ENCODE assay signal across 8 cellular contexts in genomic region chr7:144738708-144739314, GRCh38.
DNase-seq lines count a peak whose midpoint lies in the region; FAIRE-seq and TF ChIP-seq lines count a peak whose summit lies in the region.

No MANE protein-coding gene starts in this region.

- H3K79me2 ChIP-seq in GM23248 (ENCODE audit: insufficient read depth) (no peaks in the 10 kb centered on the region), smooth muscle cell (ENCODE audit: low read depth) (no peaks in the 10 kb centered on the region)

- POLR2A ChIA-PET in AG04450 (lab: Yijun Ruan, JAX) = no interaction called here

- H3K9me3 Mint-ChIP-seq in activated T-cell treated with anti-CD3 and anti-CD28 coated beads, Interleukin-2, amount 50 U/mL, for 24 hours = no peaks in the 10 kb centered on the region

- H3K4me2 ChIP-seq in GM23248 (ENCODE audit: unreplicated experiment) = peak overlapping the region; percentile 57
- H3K4me2 ChIP-seq in smooth muscle cell = no peak overlapping the region

- H3K27me3 ChIP-seq in AG04450 (ENCODE audit: control insufficient read depth, insufficient read depth, low read length) (no peaks in the 10 kb centered on the region), GM23248 (replicated peaks; ENCODE audit: insufficient read depth) (no peaks in the 10 kb centered on the region), WERI-Rb-1 (ENCODE audit: insufficient read depth, low read depth, severe bottlenecking) (no peaks in the 10 kb centered on the region), smooth muscle cell (ENCODE audit: low read depth) (no peaks in the 10 kb centered on the region)

- H3K4me3 ChIP-seq in AG04450 (ENCODE audit: low read depth, low read length) (no peak overlapping the region), GM23248 (no peak overlapping the region), WERI-Rb-1 (ENCODE audit: low read depth, low read length) (no peak overlapping the region), smooth muscle cell (no peak overlapping the region)

- H3K27ac ChIP-seq in AG04450 (ENCODE audit: low read depth, low read length) (no peak overlapping the region), GM23248 (no peak overlapping the region), WERI-Rb-1 (no peak overlapping the region), smooth muscle cell (ENCODE audit: low read depth) (no peak overlapping the region)

- 3 to 4% methylated on average over 5 of the region's 5 CpGs for WGBS in GM23248 (ENCODE audit: low coverage in 1 of 2, low lambda C conversion rate in 2 of 2, missing lambda C conversion rate in 2 of 2), 2 experiments
- 65% methylated on average over 5 of the region's 5 CpGs for WGBS in smooth muscle cell (ENCODE audit: low lambda C conversion rate)

- TF ChIP-seq CTCF in AG04450 (IDR thresholded peaks at IDR 0.05; ENCODE audit: low read depth, low read length) (peak; percentile 49), WERI-Rb-1 (IDR thresholded peaks at IDR 0.05; ENCODE audit: low read depth, low read length) (peak; percentile 51), smooth muscle cell (IDR thresholded peaks at IDR 0.05; ENCODE audit: borderline replicate concordance, insufficient read depth, poor library complexity, severe bottlenecking) (peak; percentile 60)

- H3K4me1 ChIP-seq in GM23248 (ENCODE audit: insufficient read depth) (no peaks in the 10 kb centered on the region), smooth muscle cell (ENCODE audit: low read depth) (no peaks in the 10 kb centered on the region)

- H3K27me3 Mint-ChIP-seq in activated T-cell treated with anti-CD3 and anti-CD28 coated beads, Interleukin-2, amount 50 U/mL, for 24 hours = no peaks in the 10 kb centered on the region

- H3F3A ChIP-seq in GM23248 (ENCODE audit: insufficient read depth) = no peaks in the 10 kb centered on the region
- no peaks in the 10 kb centered on the region for H3F3A ChIP-seq in smooth muscle cell (ENCODE audit: low read depth)

- H3K36me3 Mint-ChIP-seq in activated T-cell treated with anti-CD3 and anti-CD28 coated beads, Interleukin-2, amount 50 U/mL, for 24 hours (ENCODE audit: low read depth) = no peaks in the 10 kb centered on the region

- H3K4me1 Mint-ChIP-seq in activated T-cell treated with anti-CD3 and anti-CD28 coated beads, Interleukin-2, amount 50 U/mL, for 24 hours (ENCODE audit: low read depth) = peaks cover 1% of the 10 kb centered on the region

- no peak overlapping the region for H2AFZ ChIP-seq in GM23248
- no peak overlapping the region for H2AFZ ChIP-seq in smooth muscle cell (ENCODE audit: low read depth)

- CTCF ChIA-PET in AG04450 (lab: Charles Lee) = no interaction called here

- H3K9ac ChIP-seq in GM23248 (no peak overlapping the region), smooth muscle cell (ENCODE audit: low read depth) (no peak overlapping the region)

- no peaks in the 10 kb centered on the region for H4K20me1 ChIP-seq in GM23248 (ENCODE audit: insufficient read depth)
- H4K20me1 ChIP-seq in smooth muscle cell (ENCODE audit: low read depth) = no peaks in the 10 kb centered on the region

- H3K36me3 ChIP-seq in GM23248 (ENCODE audit: low read depth) (no peaks in the 10 kb centered on the region), WERI-Rb-1 (no peaks in the 10 kb centered on the region), smooth muscle cell (ENCODE audit: low read depth) (no peaks in the 10 kb centered on the region)

- in situ Hi-C loops in GM23248 (cut with MboI) = no loop called here
- in situ Hi-C loops in KBM-7 (cut with MboI; ENCODE audit: low pct_unique_long_range_greater_than_20kb, low sequenced_read_pairs) = no loop called here

- no peaks in the 10 kb centered on the region for H3K9me2 ChIP-seq in GM23248 (ENCODE audit: insufficient read depth)

- no peak for DNase-seq in AG04450 (ENCODE audit: low read depth, low spot score)
- DNase-seq in GM23248 = peak; percentile 50
- peak; percentile 49 for DNase-seq in KBM-7
- DNase-seq in WERI-Rb-1 = peak; percentile 26
- peak; percentile 7 for DNase-seq in globus pallidus (ENCODE audit: low spot score)
- no peak for DNase-seq in smooth muscle cell (lab: John Stamatoyannopoulos, UW; ENCODE audit: unreplicated experiment)
- no peak for DNase-seq in activated T-cell treated with anti-CD3 and anti-CD28 coated beads, Interleukin-2, amount 50 U/mL, for 24 hours

- H3K27ac Mint-ChIP-seq in activated T-cell treated with anti-CD3 and anti-CD28 coated beads, Interleukin-2, amount 50 U/mL, for 24 hours = no peak overlapping the region

- H3K9me3 ChIP-seq in AG04450 (ENCODE audit: control insufficient read depth, insufficient read depth, low read length) (peaks cover 3% of the 10 kb centered on the region), GM23248 (ENCODE audit: low read depth) (no peaks in the 10 kb centered on the region), WERI-Rb-1 (ENCODE audit: severe bottlenecking) (no peaks in the 10 kb centered on the region), smooth muscle cell (replicated peaks; ENCODE audit: low read depth) (no peaks in the 10 kb centered on the region)

- H3K4me3 Mint-ChIP-seq in activated T-cell treated with anti-CD3 and anti-CD28 coated beads, Interleukin-2, amount 50 U/mL, for 24 hours = no peak overlapping the region

- FAIRE-seq in G401.6 (lab: Jason Lieb, UNC) = peak; percentile 8

Comparison
In these comparisons a context has a peak if more than half of its experiments do, and no peak if none do; other contexts are left out.
1. DNase-seq: peak in GM23248 (single experiment), KBM-7 (single experiment), WERI-Rb-1 (single experiment) and globus pallidus (single experiment); none in AG04450 (single experiment), smooth muscle cell (single experiment) and activated T-cell treated with anti-CD3 and anti-CD28 coated beads, Interleukin-2, amount 50 U/mL, for 24 hours (single experiment).
2. Peak in every context shown above with its lines, with median percentiles within 50 percentile points of each other: CTCF ChIP-seq.